8 cellular contexts compared by ENCODE assay signal in the genomic region with DNA sequence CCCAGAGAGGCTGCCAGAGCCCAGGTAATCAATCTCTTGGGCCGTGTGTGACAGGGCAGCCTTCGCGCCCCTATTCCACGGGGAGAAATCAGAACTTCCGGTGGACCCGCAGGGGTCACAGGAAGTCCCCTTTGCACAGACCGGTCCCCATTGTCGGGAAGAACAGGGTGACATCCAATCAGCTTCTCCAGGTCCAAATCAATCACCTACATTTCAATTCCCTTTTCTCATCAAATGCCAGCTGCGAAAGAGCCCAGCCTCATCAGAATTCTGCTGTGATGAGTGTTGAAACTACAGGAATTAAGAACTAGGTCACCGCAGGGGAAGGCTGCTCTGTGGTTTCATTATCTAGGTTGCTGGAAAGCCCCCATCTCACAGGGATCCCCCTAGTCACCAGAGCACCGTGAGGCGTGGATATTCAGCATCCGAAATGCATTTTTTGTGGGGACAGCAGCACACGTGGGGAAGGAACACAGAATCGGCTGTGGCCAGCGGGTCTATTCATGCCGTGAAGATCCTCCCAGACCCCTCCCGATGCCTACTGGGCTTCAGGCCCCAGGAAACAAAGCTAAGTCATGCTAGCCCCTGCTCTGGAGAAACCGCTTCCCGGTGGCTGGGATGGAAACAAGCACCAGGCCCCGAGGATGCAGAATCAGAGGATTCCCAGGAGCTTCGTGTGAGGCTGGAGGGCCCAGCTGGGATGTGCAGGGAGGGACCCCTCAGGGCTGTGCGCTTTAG.
DNase-seq lines count a peak whose midpoint lies in the region; ATAC-seq and TF ChIP-seq lines count a peak whose summit lies in the region.

No MANE protein-coding gene starts in this region.

- no peaks in the 10 kb centered on the region for H3K9me3 Mint-ChIP-seq in CD4-positive, CD25-positive, alpha-beta regulatory T cell
- H3K9me3 Mint-ChIP-seq in activated naive CD4-positive, alpha-beta T cell treated with anti-CD3 and anti-CD28 coated beads, Interleukin-2, amount 50 U/mL, for 24 hours: no peaks in the 10 kb centered on the region

- H2BK12ac ChIP-seq in neuronal stem cell (ENCODE audit: low read length): no peak overlapping the region

- H3K9me3 ChIP-seq in CD4-positive, CD25-positive, alpha-beta regulatory T cell (ENCODE audit: control insufficient read depth in 2 of 2, low read length in 2 of 2): no peaks in the 10 kb centered on the region
- H3K9me3 ChIP-seq in neuronal stem cell (replicated peaks in 1 of 2; ENCODE audit: control insufficient read depth in 2 of 2, insufficient read depth in 1 of 2, low read depth in 1 of 2, low read length in 2 of 2) (no peaks in the 10 kb centered on the region), mammary epithelial cell (replicated peaks; ENCODE audit: insufficient read depth, low read length) (peaks cover under 1% of the 10 kb centered on the region)

- H3K4me3 ChIP-seq in CD4-positive, CD25-positive, alpha-beta regulatory T cell (ENCODE audit: low read depth, low read length): peak overlapping the region; percentile 87
- peak overlapping the region; percentile 66 for H3K4me3 ChIP-seq in KMS-11 (IDR thresholded peaks at IDR 0.05; ENCODE audit: insufficient read depth, low read depth, low read length)
- no peak overlapping the region for H3K4me3 ChIP-seq in neuronal stem cell (ENCODE audit: low read length in 2 of 2)
- no peak overlapping the region for H3K4me3 ChIP-seq in mammary epithelial cell (replicated peaks in 1 of 3; ENCODE audit: insufficient read depth in 1 of 3, low read depth in 2 of 3, low read length in 3 of 3)

- peaks cover 17 to 57% (median 40%) of the 10 kb centered on the region in 4 donors for H3K4me1 Mint-ChIP-seq in CD4-positive, CD25-positive, alpha-beta regulatory T cell
- H3K4me1 Mint-ChIP-seq in activated naive CD4-positive, alpha-beta T cell treated with anti-CD3 and anti-CD28 coated beads, Interleukin-2, amount 50 U/mL, for 24 hours: peaks cover 14% of the 10 kb centered on the region

- no TSS peak for BruUV-seq in mammary epithelial cell (replicated peaks; lab: Mats Ljungman, UMichigan)

- peak overlapping the region; percentile 50 to 94 (median 76) for H3K4me3 Mint-ChIP-seq in CD4-positive, CD25-positive, alpha-beta regulatory T cell
- H3K4me3 Mint-ChIP-seq in activated naive CD4-positive, alpha-beta T cell treated with anti-CD3 and anti-CD28 coated beads, Interleukin-2, amount 50 U/mL, for 24 hours: peak overlapping the region; percentile 27

- H3K27me3 Mint-ChIP-seq in CD4-positive, CD25-positive, alpha-beta regulatory T cell: no peaks in the 10 kb centered on the region
- H3K27me3 Mint-ChIP-seq in activated naive CD4-positive, alpha-beta T cell treated with anti-CD3 and anti-CD28 coated beads, Interleukin-2, amount 50 U/mL, for 24 hours: no peaks in the 10 kb centered on the region

- in situ Hi-C loops in mammary epithelial cell (cut with MboI; ENCODE audit: low sequenced_read_pairs in 2 of 2): no loop called here

- H3K79me2 ChIP-seq in KMS-11 (ENCODE audit: insufficient read depth, low read depth) (no peaks in the 10 kb centered on the region), mammary epithelial cell (ENCODE audit: insufficient read depth, low read length) (no peaks in the 10 kb centered on the region)

- H3K4ac ChIP-seq in neuronal stem cell (ENCODE audit: low read length): no peak overlapping the region

- peak overlapping the region; percentile 93 to 96 (median 95) for H3K27ac Mint-ChIP-seq in CD4-positive, CD25-positive, alpha-beta regulatory T cell
- peak overlapping the region; percentile 76 for H3K27ac Mint-ChIP-seq in activated naive CD4-positive, alpha-beta T cell treated with anti-CD3 and anti-CD28 coated beads, Interleukin-2, amount 50 U/mL, for 24 hours

- peak; percentile 55 to 60 (median 59) for DNase-seq in CD4-positive, CD25-positive, alpha-beta regulatory T cell
- no peak for DNase-seq in neuronal stem cell (ENCODE audit: low spot score)
- DNase-seq in NCI-H2227 treated with DMSO at 0.1 percent for 48 hours (lab: John Stamatoyannopoulos, UW): no peak
- no peak for DNase-seq in DMS53 (lab: John Stamatoyannopoulos, UW)
- DNase-seq in mammary epithelial cell: no peak

- ATAC-seq in CD4-positive, CD25-positive, alpha-beta regulatory T cell (ENCODE audit: low read depth in 2 of 2): peak; percentile 66 to 73
- peak; percentile 57 for ATAC-seq in GM21367 (IDR thresholded peaks at IDR 0.05; ENCODE audit: unreplicated experiment)

- H3K14ac ChIP-seq in neuronal stem cell (ENCODE audit: low read length): no peak overlapping the region

- no peaks in the 10 kb centered on the region for H3K27me3 ChIP-seq in CD4-positive, CD25-positive, alpha-beta regulatory T cell (ENCODE audit: control insufficient read depth, insufficient read depth, low read length)
- no peaks in the 10 kb centered on the region for H3K27me3 ChIP-seq in KMS-11 (ENCODE audit: insufficient read depth, low read depth)
- no peaks in the 10 kb centered on the region for H3K27me3 ChIP-seq in neuronal stem cell (ENCODE audit: control insufficient read depth in 3 of 3, insufficient read depth in 3 of 3, low read depth in 1 of 3, low read length in 3 of 3)
- no peaks in the 10 kb centered on the region for H3K27me3 ChIP-seq in mammary epithelial cell (ENCODE audit: insufficient read depth, low read length)

- H2AK5ac ChIP-seq in neuronal stem cell (ENCODE audit: low read depth, low read length): no peak overlapping the region

- H3K79me1 ChIP-seq in neuronal stem cell (ENCODE audit: low read depth, low read length): no peaks in the 10 kb centered on the region

- H4K8ac ChIP-seq in neuronal stem cell (ENCODE audit: low read depth, low read length): no peak overlapping the region

- H3K36me3 ChIP-seq in CD4-positive, CD25-positive, alpha-beta regulatory T cell (ENCODE audit: control insufficient read depth, insufficient read depth, low read length): no peaks in the 10 kb centered on the region
- H3K36me3 ChIP-seq in KMS-11 (ENCODE audit: insufficient read depth): no peaks in the 10 kb centered on the region
- H3K36me3 ChIP-seq in neuronal stem cell (replicated peaks in 1 of 2; ENCODE audit: control insufficient read depth in 2 of 2, insufficient read depth in 2 of 2, low read length in 2 of 2): no peaks in the 10 kb centered on the region
- H3K36me3 ChIP-seq in mammary epithelial cell (ENCODE audit: insufficient read depth, low read length): no peaks in the 10 kb centered on the region

- H2BK5ac ChIP-seq in neuronal stem cell (ENCODE audit: low read length): no peak overlapping the region

- H3K4me2 ChIP-seq in KMS-11: peak overlapping the region; percentile 100
- no peak overlapping the region for H3K4me2 ChIP-seq in neuronal stem cell (ENCODE audit: insufficient read depth, low read length, poor library complexity, severe bottlenecking)
- no peak overlapping the region for H3K4me2 ChIP-seq in mammary epithelial cell (ENCODE audit: insufficient read depth, low read depth, low read length)

- H3K27ac ChIP-seq in CD4-positive, CD25-positive, alpha-beta regulatory T cell (ENCODE audit: insufficient read depth, low read length, poor library complexity, severe bottlenecking): peak overlapping the region; percentile 88
- H3K27ac ChIP-seq in KMS-11 (peak overlapping the region; percentile 94), neuronal stem cell (replicated peaks; ENCODE audit: low read length) (no peak overlapping the region), mammary epithelial cell (ENCODE audit: insufficient read depth, low read depth, low read length) (no peak overlapping the region)

- dilution Hi-C loops in mammary epithelial cell (cut with HindIII; ENCODE audit: low sequenced_read_pairs): no loop called here

- no peaks in the 10 kb centered on the region for H3K36me3 Mint-ChIP-seq in CD4-positive, CD25-positive, alpha-beta regulatory T cell
- H3K36me3 Mint-ChIP-seq in activated naive CD4-positive, alpha-beta T cell treated with anti-CD3 and anti-CD28 coated beads, Interleukin-2, amount 50 U/mL, for 24 hours: no peaks in the 10 kb centered on the region

- TF ChIP-seq CTCF in KMS-11 (conservative IDR thresholded peaks at IDR 0.05; ENCODE audit: low read depth, low read length) (no peak), mammary epithelial cell (conservative IDR thresholded peaks at IDR 0.05 in 1 of 2, IDR thresholded peaks at IDR 0.05 in 1 of 2; ENCODE audit: extremely low read depth in 1 of 2, insufficient read depth in 1 of 2, low read depth in 1 of 2, low read length in 2 of 2) (no peak)

- no peak overlapping the region for H4K91ac ChIP-seq in neuronal stem cell (ENCODE audit: low read depth, low read length, poor library complexity)

- CTCF ChIA-PET in mammary epithelial cell (lab: Charles Lee; ENCODE audit: low non-redundant PET): no interaction called here

- peak overlapping the region; percentile 17 for H2BK15ac ChIP-seq in neuronal stem cell (ENCODE audit: low read length)

- no CpG with 5 or more reads among the region's 23 CpGs for WGBS in neuronal stem cell (ENCODE audit: extremely low coverage in 2 of 2, insufficient read length in 2 of 2, insufficient replicate concordance in 1 of 2), 2 donors
- 73% methylated on average over 22 of the region's 23 CpGs for WGBS in mammary epithelial cell (ENCODE audit: low coverage, missing lambda C conversion rate)

- intact Hi-C loops in mammary epithelial cell (cut with micrococcal nuclease): no loop called here

- H3K23ac ChIP-seq in neuronal stem cell (ENCODE audit: low read depth, low read length, poor library complexity): no peak overlapping the region

- peak overlapping the region; percentile 72 for H2AFZ ChIP-seq in KMS-11 (ENCODE audit: low read depth)
- H2AFZ ChIP-seq in neuronal stem cell (ENCODE audit: low read length): peak overlapping the region; percentile 83
- no peak overlapping the region for H2AFZ ChIP-seq in mammary epithelial cell (ENCODE audit: low read depth, low read length)

- H4K20me1 ChIP-seq in KMS-11 (ENCODE audit: insufficient read depth) (no peaks in the 10 kb centered on the region), mammary epithelial cell (ENCODE audit: insufficient read depth, low read length) (no peaks in the 10 kb centered on the region)

- H3K9ac ChIP-seq in KMS-11: peak overlapping the region; percentile 85
- no peak overlapping the region for H3K9ac ChIP-seq in neuronal stem cell (ENCODE audit: low read depth, low read length, poor library complexity)
- no peak overlapping the region for H3K9ac ChIP-seq in mammary epithelial cell (ENCODE audit: insufficient read depth, low read length)

- H2BK120ac ChIP-seq in neuronal stem cell (ENCODE audit: low read depth, low read length): no peak overlapping the region

- peak overlapping the region; percentile 45 for H3K18ac ChIP-seq in neuronal stem cell (ENCODE audit: low read length)

- H3K4me1 ChIP-seq in CD4-positive, CD25-positive, alpha-beta regulatory T cell (ENCODE audit: control insufficient read depth, insufficient read depth, low read length, poor library complexity, severe bottlenecking): peaks cover 46% of the 10 kb centered on the region
- H3K4me1 ChIP-seq in KMS-11 (ENCODE audit: low read depth, poor library complexity, severe bottlenecking): peaks cover 68% of the 10 kb centered on the region
- peaks cover 4 to 10% of the 10 kb centered on the region in 2 donors for H3K4me1 ChIP-seq in neuronal stem cell (ENCODE audit: control insufficient read depth in 2 of 2, insufficient read depth in 1 of 2, low read depth in 1 of 2, low read length in 2 of 2)
- H3K4me1 ChIP-seq in mammary epithelial cell (ENCODE audit: insufficient read depth, low read length): no peaks in the 10 kb centered on the region

Comparison
In these comparisons a context has a peak if more than half of its experiments do, and no peak if none do; other contexts are left out.
1. DNase-seq: peak in CD4-positive, CD25-positive, alpha-beta regulatory T cell (3 of 3); none in neuronal stem cell (single experiment), NCI-H2227 treated with DMSO at 0.1 percent for 48 hours (single experiment), DMS53 (single experiment) and mammary epithelial cell (single experiment).
2. H3K27ac ChIP-seq: peak in CD4-positive, CD25-positive, alpha-beta regulatory T cell (single experiment) and KMS-11 (single experiment); none in neuronal stem cell (single experiment) and mammary epithelial cell (single experiment).
3. H3K4me3 ChIP-seq: peak in CD4-positive, CD25-positive, alpha-beta regulatory T cell (single experiment) and KMS-11 (single experiment); none in neuronal stem cell (0 of 2) and mammary epithelial cell (0 of 3).